ENCODE assay signal across 8 cellular contexts in the genomic region with DNA sequence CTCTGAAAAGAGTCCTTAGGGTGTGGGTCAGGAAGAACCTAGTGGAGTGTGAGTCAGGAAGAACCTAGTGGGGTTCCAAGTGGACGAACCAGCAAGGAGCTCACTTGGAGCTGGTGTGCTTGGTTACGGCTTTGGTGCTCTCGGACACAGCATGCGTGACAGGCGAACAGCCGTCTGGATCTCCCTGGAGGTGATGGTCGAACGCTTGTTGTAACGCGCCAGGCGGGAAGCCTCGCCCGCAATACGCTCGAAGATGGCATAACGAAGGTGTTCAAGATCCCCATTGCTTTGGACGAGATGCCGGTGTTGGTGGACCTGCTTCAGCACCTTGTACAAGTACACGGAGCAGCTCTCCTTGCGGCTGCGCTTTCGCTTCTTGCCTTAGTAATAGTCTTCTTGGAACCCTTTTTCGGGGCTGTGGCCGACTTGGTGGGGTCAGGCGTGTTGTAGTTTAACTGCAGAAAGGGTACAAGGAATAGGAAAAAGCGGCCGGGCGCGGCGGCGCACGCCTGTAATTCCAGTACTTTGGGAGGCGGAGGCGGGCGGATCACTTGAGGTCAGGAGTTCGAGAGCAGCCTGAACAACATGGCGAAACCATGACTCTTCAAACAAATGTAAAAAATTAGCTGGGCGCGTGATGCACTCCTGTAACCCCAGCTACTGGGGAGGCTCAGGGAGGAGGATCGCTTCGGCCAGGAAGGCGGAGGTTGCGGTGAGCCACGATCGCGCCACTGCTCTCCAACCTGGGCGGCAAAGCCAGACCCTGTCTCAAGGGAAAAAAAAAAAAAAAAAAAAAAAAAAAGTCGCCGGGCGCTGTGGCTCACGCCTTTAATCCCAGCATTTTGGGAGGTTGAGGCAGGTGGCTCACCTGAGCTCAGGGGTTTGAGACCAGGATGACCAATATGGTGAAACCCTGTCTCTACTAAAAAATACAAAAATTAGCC. TPM values are rescaled to one million over a fixed set of nuclear protein-coding genes. Genes with fewer than 3 reads are reported as not detected.
DNase-seq lines count a peak whose midpoint lies in the region; ATAC-seq, FAIRE-seq and TF ChIP-seq lines count a peak whose summit lies in the region.

No MANE protein-coding gene starts in this region.

- ATAC-seq in T-helper 17 cell = no peak
- ATAC-seq in GM21529 (IDR thresholded peaks at IDR 0.05; ENCODE audit: unreplicated experiment) = no peak
- no peak for ATAC-seq in GM21367 (IDR thresholded peaks at IDR 0.05; ENCODE audit: unreplicated experiment)

- no peaks in the 10 kb centered on the region for H3K9me3 ChIP-seq in T-helper 17 cell (ENCODE audit: control insufficient read depth, low read length, poor library complexity, severe bottlenecking)

- no peak for TF ChIP-seq CTCF in progenitor cell of endocrine pancreas (IDR thresholded peaks at IDR 0.05; ENCODE audit: unreplicated experiment)

- H3K4me1 Mint-ChIP-seq in T-helper 17 cell (peaks cover 28% of the 10 kb centered on the region), progenitor cell of endocrine pancreas (ENCODE audit: low read depth) (peaks cover 14% of the 10 kb centered on the region)

- peak overlapping the region; percentile 98 for H3K27ac Mint-ChIP-seq in T-helper 17 cell
- peak overlapping the region; percentile 98 for H3K27ac Mint-ChIP-seq in progenitor cell of endocrine pancreas

- H3K36me3 Mint-ChIP-seq in T-helper 17 cell (ENCODE audit: low read depth) (peaks cover 2% of the 10 kb centered on the region), progenitor cell of endocrine pancreas (ENCODE audit: insufficient read depth) (peaks cover 10% of the 10 kb centered on the region)

- TF ChIP-seq POLR2A in GM12892 (IDR thresholded peaks at IDR 0.05; ENCODE audit: low read depth, low read length) = no peak
- TF ChIP-seq POLR2A in erythroblast (IDR thresholded peaks at IDR 0.05; ENCODE audit: low read length) = peak; percentile 41

- H3K9me3 Mint-ChIP-seq in progenitor cell of endocrine pancreas (ENCODE audit: low read depth) = peaks cover 11% of the 10 kb centered on the region

- H3K4me3 Mint-ChIP-seq in T-helper 17 cell = peak overlapping the region; percentile 94
- H3K4me3 Mint-ChIP-seq in progenitor cell of endocrine pancreas (ENCODE audit: low read depth) = peak overlapping the region; percentile 82

- no peak for DNase-seq in GM12892 (ENCODE audit: insufficient read length)
- no peak for DNase-seq in T-helper 17 cell
- DNase-seq in erythroblast (lab: John Stamatoyannopoulos, UW) = peak; percentile 81 to 88
- no peak for DNase-seq in progenitor cell of endocrine pancreas (ENCODE audit: low spot score, unreplicated experiment)
- no peak for DNase-seq in NK-92 treated with Interleukin-12 subunit alpha and Interleukin-12 subunit beta, amount 100 ng/mL, for 24 hours (lab: John Stamatoyannopoulos, UW)
- DNase-seq in LoVo (ENCODE audit: low spot score) = no peak

- H3K27me3 Mint-ChIP-seq in T-helper 17 cell (peaks cover 5% of the 10 kb centered on the region), progenitor cell of endocrine pancreas (no peaks in the 10 kb centered on the region)

- FAIRE-seq in GM12892 (lab: Jason Lieb, UNC) = peak; percentile 74

RNA-seq across cellular contexts. Expression of a gene that starts 48.0 kb away (rescaled TPM):
- not detected for polyA plus RNA-seq in GM12892 (2012; ENCODE audit: missing spikeins)
- not detected for total RNA-seq in T-helper 17 cell
- not detected in 2 replicates for total RNA-seq in progenitor cell of endocrine pancreas

Comparison
In these comparisons a context has a peak if more than half of its experiments do, and no peak if none do; other contexts are left out.
1. DNase-seq: peak in erythroblast (2 of 2); none in GM12892 (single experiment), T-helper 17 cell (0 of 3), progenitor cell of endocrine pancreas (single experiment), NK-92 treated with Interleukin-12 subunit alpha and Interleukin-12 subunit beta, amount 100 ng/mL, for 24 hours (single experiment) and LoVo (single experiment).